15 cellular contexts compared by ENCODE assay signal in genomic region chr19:38709671-38710415, GRCh38. TPM values are rescaled to one million over a fixed set of nuclear protein-coding genes. Genes with fewer than 3 reads are reported as not detected.
DNase-seq lines count a peak whose midpoint lies in the region; ATAC-seq and TF ChIP-seq lines count a peak whose summit lies in the region.
"Had no signal": no experiment of that assay in that cellular context is flagged by ENCODE, and none has a peak within 500 bp of the region (broad histone marks: within the 10 kb centered on the region; RNA-seq: fewer than 3 reads in every experiment).

No MANE protein-coding gene starts in this region.

- H3K4me1 Mint-ChIP-seq in central memory CD8-positive, alpha-beta T cell = peaks cover 11% of the 10 kb centered on the region

- CTCF ChIA-PET in Panc1 (lab: Charles Lee) (interaction anchor here (1.7 kb wide), 1 partner anchor 10 kb away, joined by 4 read pairs; no protein-coding TSS in a partner anchor), SK-N-SH (lab: Yijun Ruan, JAX) (interaction anchor here (1.3 kb wide), 1 partner anchor 10 kb away, joined by 4 read pairs; no protein-coding TSS in a partner anchor)

- no peaks in the 10 kb centered on the region for H3K9me2 ChIP-seq in SK-N-SH

- BruUV-seq in Panc1 (replicated peaks; lab: Mats Ljungman, UMichigan) = no TSS peak

- H2BK120ac ChIP-seq in mesenchymal stem cell (ENCODE audit: low read depth, low read length) = no peak overlapping the region

- peak overlapping the region in 1 of 2 experiments; percentile 22 for H2BK12ac ChIP-seq in mesenchymal stem cell (ENCODE audit: low read length in 2 of 2)

- H3K27ac Mint-ChIP-seq in central memory CD8-positive, alpha-beta T cell (ENCODE audit: low read depth) = peak overlapping the region; percentile 2

- H3K27ac ChIP-seq in Panc1 (ENCODE audit: low read length) = peak overlapping the region; percentile 68
- H3K27ac ChIP-seq in mesenchymal stem cell (ENCODE audit: low read length, poor library complexity, severe bottlenecking) = peak overlapping the region; percentile 92
- peak overlapping the region; percentile 81 to 82 for H3K27ac ChIP-seq in thoracic aorta
- H3K27ac ChIP-seq in SK-N-SH (ENCODE audit: low read depth in 2 of 2, low read length in 1 of 2) = no peak overlapping the region; a peak in 2 of 4 replicates

- H3K9me3 Mint-ChIP-seq in central memory CD8-positive, alpha-beta T cell = no peaks in the 10 kb centered on the region
- H3K9me3 Mint-ChIP-seq: CD4-positive, alpha-beta memory T cell had no signal

- H3K4me2 ChIP-seq in mesenchymal stem cell (ENCODE audit: low read length, poor library complexity, severe bottlenecking) (no peak overlapping the region), SK-N-SH (no peak overlapping the region)

- no peak overlapping the region for H3K4me3 ChIP-seq in Panc1 (ENCODE audit: low read depth in 2 of 2, low read length in 2 of 2)
- no peak overlapping the region for H3K4me3 ChIP-seq in mesenchymal stem cell (ENCODE audit: insufficient read depth in 1 of 2, low read depth in 1 of 2, low read length in 2 of 2)
- H3K4me3 ChIP-seq in thoracic aorta = no peak overlapping the region
- H3K4me3 ChIP-seq in SK-N-SH (ENCODE audit: low read depth in 2 of 2, low read length in 1 of 2) = no peak overlapping the region
- H3K4me3 ChIP-seq: left lung, pancreas had no signal

- H2BK5ac ChIP-seq in mesenchymal stem cell (ENCODE audit: low read depth, low read length, poor library complexity, severe bottlenecking) = peak overlapping the region; percentile 1

- peaks cover 9% of the 10 kb centered on the region; the same call in 1 of the 2 replicates for H4K20me1 ChIP-seq in SK-N-SH (ENCODE audit: insufficient read depth)

- peaks cover 100% of the 10 kb centered on the region for H3K4me1 ChIP-seq in Panc1 (ENCODE audit: control insufficient read depth, insufficient read depth, low read length)
- H3K4me1 ChIP-seq in mesenchymal stem cell (ENCODE audit: control insufficient read depth, insufficient read depth, low read depth, low read length) = peaks cover 73% of the 10 kb centered on the region
- peaks cover 43 to 96% of the 10 kb centered on the region in 2 donors for H3K4me1 ChIP-seq in thoracic aorta (ENCODE audit: control insufficient read depth in 1 of 2, low read depth in 2 of 2)
- peaks cover 0 to 6% of the 10 kb centered on the region in 2 experiments; a peak in 2 of 4 replicates for H3K4me1 ChIP-seq in SK-N-SH (ENCODE audit: control insufficient read depth in 1 of 2, insufficient read depth in 2 of 2, low read depth in 1 of 2, low read length in 1 of 2)

- H3K4ac ChIP-seq in mesenchymal stem cell (ENCODE audit: low read depth in 1 of 2, low read length in 2 of 2) = no peak overlapping the region

- DNase-seq in Panc1 (ENCODE audit: low read depth, low spot score) (no peak), mesenchymal stem cell (no peak), thoracic aorta (ENCODE audit: low spot score) (no peak), NCI-H345 (lab: John Stamatoyannopoulos, UW) (no peak), SK-N-SH (no peak), kidney glomerular epithelial cell (lab: John Stamatoyannopoulos, UW) (no peak)
- DNase-seq in central memory CD8-positive, alpha-beta T cell (ENCODE audit: low spot score in 2 of 2) = no peak
- DNase-seq: CD4-positive, alpha-beta memory T cell; left lung; NCI-H1105 treated with DMSO at 0.1 percent for 48 hours; NCI-H524; pancreas; stimulated activated CD4-positive, alpha-beta T cell treated with anti-CD3 and anti-CD28 coated beads, Interleukin-2, amount 100 ng/mL, for 24 hours had no signal

- H3K9ac ChIP-seq in mesenchymal stem cell (ENCODE audit: low read length) (no peak overlapping the region), SK-N-SH (no peak overlapping the region)

- intact Hi-C loops in Panc1 (cut with micrococcal nuclease; ENCODE audit: unreplicated experiment) = no loop called here

- H3F3A ChIP-seq in SK-N-SH (replicated peaks; ENCODE audit: insufficient read depth) = peaks cover 6% of the 10 kb centered on the region

- POLR2A ChIA-PET in Panc1 (lab: Charles Lee) = no interaction called here
- POLR2A ChIA-PET in SK-N-SH (lab: Yijun Ruan, JAX) = no interaction called here

- no peak overlapping the region for H3K4me3 Mint-ChIP-seq in central memory CD8-positive, alpha-beta T cell
- H3K4me3 Mint-ChIP-seq: activated naive CD8-positive, alpha-beta T cell; CD4-positive, alpha-beta memory T cell had no signal

- H3K27me3 ChIP-seq in Panc1 (ENCODE audit: control insufficient read depth, insufficient read depth, low read length) = no peaks in the 10 kb centered on the region
- H3K27me3 ChIP-seq in mesenchymal stem cell (ENCODE audit: control insufficient read depth in 1 of 2, insufficient read depth in 1 of 2, low read length in 2 of 2) = no peaks in the 10 kb centered on the region
- H3K27me3 ChIP-seq in thoracic aorta (replicated peaks; ENCODE audit: insufficient read depth) = no peaks in the 10 kb centered on the region
- H3K27me3 ChIP-seq in SK-N-SH (ENCODE audit: insufficient read depth) = no peaks in the 10 kb centered on the region
- H3K27me3 ChIP-seq: left lung, pancreas had no signal

- peak; percentile 0; the same call in 1 of the 2 replicates for ATAC-seq in Panc1
- ATAC-seq in central memory CD8-positive, alpha-beta T cell (replicated peaks; ENCODE audit: extremely low read depth, poor library complexity, severe bottlenecking) = no peak
- no peak for ATAC-seq in thoracic aorta (ENCODE audit: insufficient number of reproducible peaks, low FRiP score, low read depth)
- ATAC-seq in HG03342 (IDR thresholded peaks at IDR 0.05; ENCODE audit: unreplicated experiment) = no peak
- ATAC-seq: left lung, pancreas had no signal

- H3K14ac ChIP-seq in mesenchymal stem cell (ENCODE audit: low read length in 2 of 2) = peak overlapping the region in 1 of 2 experiments; percentile 56

- TF ChIP-seq EP300 in SK-N-SH (IDR thresholded peaks at IDR 0.05; ENCODE audit: borderline replicate concordance in 1 of 2, low read depth in 1 of 2, low read length in 1 of 2) = no peak

- H2BK15ac ChIP-seq in mesenchymal stem cell (ENCODE audit: low read depth, poor library complexity, severe bottlenecking) = no peak overlapping the region

- H4K91ac ChIP-seq in mesenchymal stem cell (ENCODE audit: low read length) = no peak overlapping the region

- H3K36me3 Mint-ChIP-seq in central memory CD8-positive, alpha-beta T cell (ENCODE audit: insufficient read depth) = peaks cover 29% of the 10 kb centered on the region

- TF ChIP-seq CTCF in Panc1 (IDR thresholded peaks at IDR 0.05) (no peak), thoracic aorta (IDR thresholded peaks at IDR 0.05) (no peak), SK-N-SH (IDR thresholded peaks at IDR 0.05) (no peak)

- H2AFZ ChIP-seq in mesenchymal stem cell (ENCODE audit: low read depth, low read length) (no peak overlapping the region), SK-N-SH (ENCODE audit: low read depth) (no peak overlapping the region)

- peaks cover 95% of the 10 kb centered on the region for H3K36me3 ChIP-seq in Panc1 (ENCODE audit: control insufficient read depth, insufficient read depth, low read length)
- peaks cover 93 to 98% of the 10 kb centered on the region in 2 experiments for H3K36me3 ChIP-seq in mesenchymal stem cell (ENCODE audit: control insufficient read depth in 1 of 2, insufficient read depth in 2 of 2, low read depth in 1 of 2, low read length in 2 of 2)
- H3K36me3 ChIP-seq in thoracic aorta = peaks cover 85% of the 10 kb centered on the region
- peaks cover 54 to 95% of the 10 kb centered on the region in 2 experiments for H3K36me3 ChIP-seq in SK-N-SH (replicated peaks in 1 of 2; ENCODE audit: control insufficient read depth in 1 of 2, insufficient read depth in 2 of 2, low read length in 1 of 2)

- no peak for TF ChIP-seq RAD21 in SK-N-SH (IDR thresholded peaks at IDR 0.05; ENCODE audit: low read length)

- peak overlapping the region in 1 of 2 experiments; percentile 48 for H3K18ac ChIP-seq in mesenchymal stem cell (ENCODE audit: low read depth in 1 of 2, low read length in 2 of 2)

- in situ Hi-C loops in Panc1 (cut with HindIII; ENCODE audit: low pct_unique_long_range_greater_than_20kb, low sequenced_read_pairs) = no loop called here

- H3K79me2 ChIP-seq in SK-N-SH (ENCODE audit: insufficient read depth) = peaks cover 83% of the 10 kb centered on the region

- peak overlapping the region; percentile 24 for H4K8ac ChIP-seq in mesenchymal stem cell (ENCODE audit: low read length)

- WGBS in mesenchymal stem cell = 93% methylated on average over 27 of the region's 27 CpGs
- WGBS in SK-N-SH (ENCODE audit: low lambda C conversion rate) = 89% methylated on average over 25 of the region's 27 CpGs

- peak overlapping the region; percentile 20 for H2AK5ac ChIP-seq in mesenchymal stem cell (ENCODE audit: low read length, severe bottlenecking)

- peak overlapping the region in 1 of 2 experiments; percentile 48 for H3K23ac ChIP-seq in mesenchymal stem cell (ENCODE audit: low read length in 2 of 2)

- no peaks in the 10 kb centered on the region for H3K27me3 Mint-ChIP-seq in central memory CD8-positive, alpha-beta T cell
- H3K27me3 Mint-ChIP-seq: activated naive CD8-positive, alpha-beta T cell; CD4-positive, alpha-beta memory T cell had no signal

- H3K9me3 ChIP-seq in Panc1 (ENCODE audit: control insufficient read depth, insufficient read depth, low read depth, low read length) = no peaks in the 10 kb centered on the region
- no peaks in the 10 kb centered on the region for H3K9me3 ChIP-seq in mesenchymal stem cell (ENCODE audit: control insufficient read depth, low read length)
- H3K9me3 ChIP-seq in thoracic aorta = no peaks in the 10 kb centered on the region
- H3K9me3 ChIP-seq in SK-N-SH = no peaks in the 10 kb centered on the region
- H3K9me3 ChIP-seq: left lung, pancreas had no signal

- H3K79me1 ChIP-seq in mesenchymal stem cell (replicated peaks; ENCODE audit: low read length, poor library complexity, severe bottlenecking) = peaks cover 10% of the 10 kb centered on the region

TF ChIP-seq in SK-N-SH, 30 proteins besides CTCF, POLR2A, EP300 and RAD21 (continues in another document):
- no peak for TF ChIP-seq IRF3 (IDR thresholded peaks at IDR 0.05; ENCODE audit: low read depth, low read length)
- no peak for TF ChIP-seq MEF2A (IDR thresholded peaks at IDR 0.05; ENCODE audit: borderline replicate concordance, low read depth)

RNA-seq across cellular contexts. Expression of gene CAPN12, which starts 34.4 kb away (rescaled TPM):
- total RNA-seq in Panc1 (2021; ENCODE audit: unreplicated experiment) (58.5 TPM), thoracic aorta (1 to 10 TPM in 1 of 2 donors, under 1 TPM in 1; 0.81 to 2.1 TPM)
- polyA plus RNA-seq in Panc1 (2012; ENCODE audit: insufficient read length) = 81.4 TPM
- 1.6 TPM for polyA plus RNA-seq in mesenchymal stem cell (2013, experiment 1 of 2)
- 1.5 TPM for polyA plus RNA-seq in mesenchymal stem cell (2013, experiment 2 of 2)
- polyA plus RNA-seq in SK-N-SH (2012; rRNA removed) = 1.7 and 3.0 TPM in 2 replicates
- 0.48 and 0.50 TPM in 2 replicates for polyA plus RNA-seq in SK-N-SH (2012; cell fraction: cytosol; rRNA removed)
- 14.5 and 19.0 TPM in 2 replicates for polyA plus RNA-seq in SK-N-SH (2012; cell fraction: nucleus; rRNA removed)

Comparison
In these comparisons a context has a peak if more than half of its experiments do, and no peak if none do; other contexts are left out.
1. H3K27ac ChIP-seq: peak in Panc1 (single experiment), mesenchymal stem cell (single experiment) and thoracic aorta (2 of 2); none in SK-N-SH (0 of 2).
2. RNA of gene CAPN12, which starts 34.4 kb away (total RNA-seq): 58.5 TPM in Panc1 (single experiment); 0.81 to 2.1 TPM in thoracic aorta; every median in the first group is over 10 times any median in the second.